In the genomic region with DNA sequence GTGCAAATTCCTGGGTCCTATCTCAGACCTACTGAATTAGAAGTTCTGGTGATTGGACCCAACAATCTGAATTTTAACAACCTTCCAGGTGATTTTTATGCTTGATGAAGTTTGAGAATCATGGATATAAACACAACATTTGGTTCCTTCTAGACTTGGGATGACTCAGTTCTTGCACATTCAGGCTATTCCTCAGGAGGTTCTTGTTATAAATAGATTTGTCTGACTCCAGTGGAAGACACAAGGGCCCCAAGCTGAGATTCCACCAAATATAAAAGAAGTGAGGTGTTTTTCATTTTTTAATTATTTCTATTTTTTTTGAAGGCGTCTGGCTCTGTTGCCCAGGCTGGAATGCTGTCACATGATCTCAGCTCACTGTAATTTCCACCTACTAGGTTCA, we compare ENCODE assay signal across 32 cellular contexts. TPM values are rescaled to one million over a fixed set of nuclear protein-coding genes. Genes with fewer than 3 reads are reported as not detected.
DNase-seq lines count a peak whose midpoint lies in the region; TF ChIP-seq lines count a peak whose summit lies in the region.
"Had no signal": no experiment of that assay in that cellular context is flagged by ENCODE, and none has a peak within 500 bp of the region (broad histone marks: within the 10 kb centered on the region; RNA-seq: fewer than 3 reads in every experiment).

No MANE protein-coding gene starts in this region.

- H3K27me3 ChIP-seq in OCI-LY3 (ENCODE audit: low read depth, low read length) (no peaks in the 10 kb centered on the region), dorsolateral prefrontal cortex (no peaks in the 10 kb centered on the region)
- H3K27me3 ChIP-seq: BLaER1 treated with 17β-estradiol and CSF1 and Interleukin-3, amounts not matched to agents 10 nM and 100 nM; Peyer's patch; right lobe of liver; stomach; tibial nerve had no signal

- DNase-seq in dorsolateral prefrontal cortex (no peak), kidney tubule cell (ENCODE audit: low spot score) (peak; percentile 74), superior temporal gyrus (ENCODE audit: extremely low spot score) (peak; percentile 54), RPMI8226 (no peak), DMS 273 treated with DMSO at 0.1 percent for 48 hours (lab: John Stamatoyannopoulos, UW) (no peak), NCI-H526 (lab: John Stamatoyannopoulos, UW) (no peak), MV-4-11 (lab: John Stamatoyannopoulos, UW) (no peak)
- DNase-seq: activated CD4-positive, alpha-beta T cell treated with anti-CD3 and anti-CD28 coated beads for 4 hours; activated CD8-positive, alpha-beta memory T cell treated with anti-CD3 and anti-CD28 coated beads for 24 hours; activated T-cell treated with anti-CD3 and anti-CD28 coated beads for 4 hours; aorta; dermis blood vessel endothelial cell; DMS53; IMR-90; left ventricle myocardium superior; NCI-H1436 treated with DMSO at 0.1 percent for 48 hours; NCI-H2081 treated with DMSO at 0.1 percent for 48 hours; NCI-H345; NCI-H748 treated with DMSO at 0.1 percent for 48 hours; Peyer's patch; right lobe of liver; SIG-M5; stimulated activated CD4-positive, alpha-beta T cell treated with anti-CD3 and anti-CD28 coated beads, Interleukin-12 subunit alpha, Interleukin-12 subunit beta, amount 100 ng/mL, for 4 hours; stimulated activated CD4-positive, alpha-beta T cell treated with anti-CD3 and anti-CD28 coated beads, Interleukin-2, amount 100 ng/mL, for 48 hours; stomach had no signal

- TF ChIP-seq CTCF in OCI-LY3 (IDR thresholded peaks at IDR 0.05; ENCODE audit: low read depth, low read length), result no peak
- TF ChIP-seq CTCF in dorsolateral prefrontal cortex (IDR thresholded peaks at IDR 0.05 in 54 of 56, conservative IDR thresholded peaks at IDR 0.05 in 2 of 56; ENCODE audit: low read depth in 1 of 56, partially characterized antibody in 56 of 56), result no peak

- H4K20me1 ChIP-seq in OCI-LY3 (ENCODE audit: insufficient read depth, low read length), result no peaks in the 10 kb centered on the region
- H4K20me1 ChIP-seq: BLaER1 treated with 17β-estradiol and CSF1 and Interleukin-3, amounts not matched to agents 10 nM and 100 nM had no signal

- intact Hi-C loops in dorsolateral prefrontal cortex (cut with DNase I), result no loop called here

- no peak overlapping the region for H2AFZ ChIP-seq in OCI-LY3 (ENCODE audit: low read depth, low read length)

- H3K4me2 ChIP-seq in OCI-LY3 (ENCODE audit: low read length), result peak overlapping the region; percentile 47

- no peaks in the 10 kb centered on the region for H3K9me3 ChIP-seq in OCI-LY3 (ENCODE audit: insufficient read depth, low read length)
- H3K9me3 ChIP-seq: BLaER1 treated with 17β-estradiol and CSF1 and Interleukin-3, amounts not matched to agents 10 nM and 100 nM; HAP-1; Peyer's patch; right lobe of liver; stomach; tibial nerve had no signal

- H3K9ac ChIP-seq in OCI-LY3 (ENCODE audit: low read length), result no peak overlapping the region
- H3K9ac ChIP-seq: BLaER1 treated with 17β-estradiol and CSF1 and Interleukin-3, amounts not matched to agents 10 nM and 100 nM had no signal

- no peaks in the 10 kb centered on the region for H3K36me3 ChIP-seq in OCI-LY3 (replicated peaks; ENCODE audit: low read depth, low read length)
- H3K36me3 ChIP-seq: BLaER1 treated with 17β-estradiol and CSF1 and Interleukin-3, amounts not matched to agents 10 nM and 100 nM; HAP-1; Peyer's patch; right lobe of liver; stomach; tibial nerve had no signal

- H3K4me3 ChIP-seq in OCI-LY3 (ENCODE audit: low read length) (peak overlapping the region; percentile 17; the same call in 1 of the 2 replicates), dorsolateral prefrontal cortex (no peak overlapping the region)
- H3K4me3 ChIP-seq: BLaER1 treated with 17β-estradiol and CSF1 and Interleukin-3, amounts not matched to agents 10 nM and 100 nM; HAP-1; Peyer's patch; right lobe of liver; stomach; tibial nerve had no signal

- H3K27ac ChIP-seq in OCI-LY3 (ENCODE audit: low read length), result no peak overlapping the region
- peak overlapping the region in 37 of 59 donors; percentile 8 to 85 (median 53) for H3K27ac ChIP-seq in dorsolateral prefrontal cortex
- H3K27ac ChIP-seq: BLaER1 treated with 17β-estradiol and CSF1 and Interleukin-3, amounts not matched to agents 10 nM and 100 nM; Peyer's patch; right lobe of liver; stomach; VCaP had no signal

- H3K4me1 ChIP-seq in OCI-LY3 (ENCODE audit: low read length), result peaks cover 52% of the 10 kb centered on the region
- H3K4me1 ChIP-seq: HAP-1, Peyer's patch, right lobe of liver, stomach had no signal

- no peaks in the 10 kb centered on the region for H3K79me2 ChIP-seq in OCI-LY3 (ENCODE audit: low read length)

RNA-seq across cellular contexts. Expression of a gene that starts 9.4 kb away (rescaled TPM):
- total RNA-seq in dorsolateral prefrontal cortex, result under 1 TPM in 1 of 120 experiments, not detected in 119; 0.53 TPM
- total RNA-seq: aorta, dermis blood vessel endothelial cell, IMR-90, left ventricle myocardium superior, mesenteric fat pad, Peyer's patch, posterior vena cava, right lobe of liver, stomach, tibial nerve had no signal

Comparison
In these comparisons a context has a peak if more than half of its experiments do, and no peak if none do; other contexts are left out.
1. DNase-seq: peak in kidney tubule cell (single experiment) and superior temporal gyrus (single experiment); none in dorsolateral prefrontal cortex (0 of 10), RPMI8226 (single experiment), DMS 273 treated with DMSO at 0.1 percent for 48 hours (single experiment), NCI-H526 (0 of 2) and MV-4-11 (single experiment).